28 cellular contexts compared by ENCODE assay signal in the genomic region with DNA sequence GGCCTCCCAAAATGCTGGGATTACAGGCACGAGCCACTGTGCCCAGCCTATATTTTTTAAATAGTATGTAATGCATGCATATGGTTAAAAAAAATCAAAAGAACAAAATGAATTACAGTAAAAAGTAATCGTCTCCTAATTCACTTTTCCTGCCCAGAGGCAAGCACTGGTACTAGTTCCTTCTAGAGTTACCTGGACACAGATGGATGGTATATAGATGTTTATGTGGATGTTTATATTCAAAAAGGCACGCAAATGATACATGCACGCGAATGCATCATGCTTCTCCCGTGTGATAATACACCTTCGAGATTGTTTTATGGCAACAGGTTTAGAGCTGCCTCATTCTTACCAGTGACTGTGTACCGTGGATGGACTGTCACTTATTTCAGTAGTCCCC. TPM values are rescaled to one million over a fixed set of nuclear protein-coding genes. Genes with fewer than 3 reads are reported as not detected.
DNase-seq lines count a peak whose midpoint lies in the region; ATAC-seq, FAIRE-seq and TF ChIP-seq lines count a peak whose summit lies in the region.
"Had no signal": no experiment of that assay in that cellular context is flagged by ENCODE, and none has a peak within 500 bp of the region (broad histone marks: within the 10 kb centered on the region; RNA-seq: fewer than 3 reads in every experiment).

No MANE protein-coding gene starts in this region.

- no peak overlapping the region for H3K4me3 Mint-ChIP-seq in astrocyte (ENCODE audit: unreplicated experiment)

- no peak overlapping the region for H4K91ac ChIP-seq in mesenchymal stem cell (ENCODE audit: low read length)

- no peak overlapping the region for H2BK5ac ChIP-seq in mesenchymal stem cell (ENCODE audit: low read depth, low read length, poor library complexity, severe bottlenecking)

- no peak overlapping the region for H2BK120ac ChIP-seq in mesenchymal stem cell (ENCODE audit: low read depth, low read length)

- no peak for ATAC-seq in GM18907 (IDR thresholded peaks at IDR 0.05; ENCODE audit: unreplicated experiment)
- ATAC-seq: GM12878, HCT116 had no signal

- peaks cover 2% of the 10 kb centered on the region for H3K9me3 Mint-ChIP-seq in astrocyte (ENCODE audit: unreplicated experiment)

- H4K8ac ChIP-seq in mesenchymal stem cell (ENCODE audit: low read length), result no peak overlapping the region

- H3K4me3 ChIP-seq in GM23248, result no peak overlapping the region
- no peak overlapping the region for H3K4me3 ChIP-seq in astrocyte (ENCODE audit: insufficient read depth, low read depth, low read length)
- no peak overlapping the region for H3K4me3 ChIP-seq in mesenchymal stem cell (ENCODE audit: insufficient read depth in 1 of 2, low read depth in 1 of 2, low read length in 2 of 2)
- H3K4me3 ChIP-seq in smooth muscle cell, result no peak overlapping the region
- H3K4me3 ChIP-seq: GM12878 had no signal

- no peaks in the 10 kb centered on the region for H3K9me2 ChIP-seq in GM23248 (ENCODE audit: insufficient read depth)

- H3K36me3 Mint-ChIP-seq in astrocyte (ENCODE audit: low read depth, unreplicated experiment), result peaks cover 10% of the 10 kb centered on the region

- H2BK12ac ChIP-seq in mesenchymal stem cell (ENCODE audit: low read length in 2 of 2), result no peak overlapping the region

- TF ChIP-seq CTCF in astrocyte (IDR thresholded peaks at IDR 0.05; ENCODE audit: insufficient read depth, low read depth, low read length) (no peak), smooth muscle cell (IDR thresholded peaks at IDR 0.05; ENCODE audit: borderline replicate concordance, insufficient read depth, poor library complexity, severe bottlenecking) (no peak)

- H3K27ac ChIP-seq in GM23248 (peak overlapping the region; percentile 92), astrocyte (ENCODE audit: low read depth, low read length) (peak overlapping the region; percentile 98), mesenchymal stem cell (ENCODE audit: low read length, poor library complexity, severe bottlenecking) (no peak overlapping the region), smooth muscle cell (ENCODE audit: low read depth) (peak overlapping the region; percentile 95)

- H3K18ac ChIP-seq in mesenchymal stem cell (ENCODE audit: low read depth in 1 of 2, low read length in 2 of 2), result no peak overlapping the region

- in situ Hi-C loops in GM23248 (cut with MboI), result no loop called here

- no peak overlapping the region for H2AK5ac ChIP-seq in mesenchymal stem cell (ENCODE audit: low read length, severe bottlenecking)

- no peak overlapping the region for H2BK15ac ChIP-seq in mesenchymal stem cell (ENCODE audit: low read depth, poor library complexity, severe bottlenecking)

- no peak overlapping the region for H3K9ac ChIP-seq in GM23248
- H3K9ac ChIP-seq in astrocyte (ENCODE audit: low read length), result peak overlapping the region; percentile 86
- H3K9ac ChIP-seq in mesenchymal stem cell (ENCODE audit: low read length), result peak overlapping the region; percentile 86
- H3K9ac ChIP-seq in smooth muscle cell (ENCODE audit: low read depth), result no peak overlapping the region

- no peak overlapping the region for H3K23ac ChIP-seq in mesenchymal stem cell (ENCODE audit: low read length in 2 of 2)

- no peaks in the 10 kb centered on the region for H3K27me3 Mint-ChIP-seq in astrocyte (ENCODE audit: low read depth, unreplicated experiment)

- no peak overlapping the region for H3K14ac ChIP-seq in mesenchymal stem cell (ENCODE audit: low read length in 2 of 2)

- DNase-seq in GM23248 (no peak), astrocyte (ENCODE audit: low read depth) (no peak), mesenchymal stem cell (no peak), smooth muscle cell (lab: John Stamatoyannopoulos, UW; ENCODE audit: unreplicated experiment) (no peak), HUDEP-2 (lab: John Stamatoyannopoulos, UW; ENCODE audit: unreplicated experiment in 76 of 76) (no peak), HK-2 (ENCODE audit: unreplicated experiment) (no peak)
- DNase-seq: 8988T, EL, GDM1, KBM-7, MV-4-11, NCI-H1105, NCI-H1436 treated with DMSO at 0.1 percent for 48 hours, NCI-H1930, NCI-H2107, NCI-H524, NCI-H774, SHP77 had no signal

- H3K79me1 ChIP-seq in mesenchymal stem cell (replicated peaks; ENCODE audit: low read length, poor library complexity, severe bottlenecking), result no peaks in the 10 kb centered on the region

- peaks cover 67% of the 10 kb centered on the region for H3F3A ChIP-seq in GM23248 (ENCODE audit: insufficient read depth)
- H3F3A ChIP-seq in smooth muscle cell (ENCODE audit: low read depth), result peaks cover 25% of the 10 kb centered on the region

- H3K4me1 ChIP-seq in GM23248 (ENCODE audit: insufficient read depth) (peaks cover 44% of the 10 kb centered on the region), astrocyte (ENCODE audit: insufficient read depth, low read length) (peaks cover 49% of the 10 kb centered on the region), mesenchymal stem cell (ENCODE audit: control insufficient read depth, insufficient read depth, low read depth, low read length) (peaks cover 34% of the 10 kb centered on the region), smooth muscle cell (ENCODE audit: low read depth) (peaks cover 14% of the 10 kb centered on the region)

- no peak overlapping the region for H3K4ac ChIP-seq in mesenchymal stem cell (ENCODE audit: low read depth in 1 of 2, low read length in 2 of 2)

- peaks cover 37% of the 10 kb centered on the region for H3K36me3 ChIP-seq in GM23248 (ENCODE audit: low read depth)
- H3K36me3 ChIP-seq in astrocyte (ENCODE audit: insufficient read depth, low read length), result peaks cover 33% of the 10 kb centered on the region
- H3K36me3 ChIP-seq in mesenchymal stem cell (ENCODE audit: control insufficient read depth in 1 of 2, insufficient read depth in 2 of 2, low read depth in 1 of 2, low read length in 2 of 2), result peaks cover 27 to 72% of the 10 kb centered on the region in 2 experiments
- peaks cover 12% of the 10 kb centered on the region for H3K36me3 ChIP-seq in smooth muscle cell (ENCODE audit: low read depth)

- H3K4me1 Mint-ChIP-seq in astrocyte (ENCODE audit: low read depth, unreplicated experiment), result peaks cover 66% of the 10 kb centered on the region

- peaks cover 92% of the 10 kb centered on the region for H3K79me2 ChIP-seq in GM23248 (ENCODE audit: insufficient read depth)
- H3K79me2 ChIP-seq in astrocyte (ENCODE audit: insufficient read depth, low read length), result peaks cover 81% of the 10 kb centered on the region
- H3K79me2 ChIP-seq in smooth muscle cell (ENCODE audit: low read depth), result peaks cover 65% of the 10 kb centered on the region

- H3K4me2 ChIP-seq in GM23248 (ENCODE audit: unreplicated experiment) (no peak overlapping the region), astrocyte (ENCODE audit: low read length) (no peak overlapping the region), mesenchymal stem cell (ENCODE audit: low read length, poor library complexity, severe bottlenecking) (no peak overlapping the region), smooth muscle cell (no peak overlapping the region)

- no peaks in the 10 kb centered on the region for H4K20me1 ChIP-seq in GM23248 (ENCODE audit: insufficient read depth)
- peaks cover 12% of the 10 kb centered on the region for H4K20me1 ChIP-seq in astrocyte (ENCODE audit: insufficient read depth, low read length)
- peaks cover 84% of the 10 kb centered on the region for H4K20me1 ChIP-seq in smooth muscle cell (ENCODE audit: low read depth)

- H3K27ac Mint-ChIP-seq in astrocyte (ENCODE audit: unreplicated experiment), result no peak overlapping the region

- H3K9me3 ChIP-seq in GM23248 (ENCODE audit: low read depth) (no peaks in the 10 kb centered on the region), astrocyte (ENCODE audit: insufficient read depth, low read depth, low read length) (no peaks in the 10 kb centered on the region), mesenchymal stem cell (ENCODE audit: control insufficient read depth, low read length) (no peaks in the 10 kb centered on the region), smooth muscle cell (replicated peaks; ENCODE audit: low read depth) (no peaks in the 10 kb centered on the region)

- FAIRE-seq in astrocyte (lab: Jason Lieb, UNC), result no peak
- FAIRE-seq: D721Med, GM12878 had no signal

- 84% methylated on average over 8 of the region's 8 CpGs for WGBS in GM23248 (ENCODE audit: low coverage in 1 of 2, low lambda C conversion rate in 2 of 2, missing lambda C conversion rate in 2 of 2), 2 experiments
- WGBS in mesenchymal stem cell, result 97% methylated on average over 7 of the region's 8 CpGs
- 95% methylated on average over 8 of the region's 8 CpGs for whole genome bisulfite sequencing in smooth muscle cell (ENCODE audit: low lambda C conversion rate)

- H3K27me3 ChIP-seq in GM23248 (replicated peaks; ENCODE audit: insufficient read depth) (no peaks in the 10 kb centered on the region), astrocyte (ENCODE audit: insufficient read depth, low read length) (no peaks in the 10 kb centered on the region), mesenchymal stem cell (ENCODE audit: control insufficient read depth in 1 of 2, insufficient read depth in 1 of 2, low read length in 2 of 2) (no peaks in the 10 kb centered on the region), smooth muscle cell (ENCODE audit: low read depth) (no peaks in the 10 kb centered on the region)

- H2AFZ ChIP-seq in GM23248, result no peak overlapping the region
- H2AFZ ChIP-seq in astrocyte (ENCODE audit: low read depth, low read length), result no peak overlapping the region
- no peak overlapping the region for H2AFZ ChIP-seq in mesenchymal stem cell (ENCODE audit: low read depth, low read length)
- no peak overlapping the region for H2AFZ ChIP-seq in smooth muscle cell (ENCODE audit: low read depth)

RNA-seq across cellular contexts. Expression of gene ABL1, which starts 21.4 kb away (rescaled TPM):
- total RNA-seq in GM23248 (2014; rRNA removed; shearing (Covaris generic)), result 66.1 and 68.2 TPM in 2 replicates
- polyA plus RNA-seq in GM23248 (2016; fragmentation: Nextera tagmentation; extraction: Ambion mirVana), result 22.0 and 22.9 TPM in 2 replicates
- 113 and 117 TPM in 2 replicates for total RNA-seq in astrocyte
- polyA plus RNA-seq in mesenchymal stem cell (2013, experiment 1 of 2), result 49.4 TPM
- polyA plus RNA-seq in mesenchymal stem cell (2013, experiment 2 of 2), result 49.9 TPM
- total RNA-seq in smooth muscle cell, result 38.2 TPM in 2 replicates
- polyA plus RNA-seq in smooth muscle cell, result 50.6 and 51.0 TPM in 2 replicates

RNA-seq across cellular contexts. Expression of gene QRFP, which starts 40.1 kb away (rescaled TPM):
- total RNA-seq in GM23248 (2014; rRNA removed; shearing (Covaris generic)), result not detected in 2 replicates
- polyA plus RNA-seq in GM23248 (2016; fragmentation: Nextera tagmentation; extraction: Ambion mirVana), result 0.18 and 0.53 TPM in 2 replicates
- not detected in 2 replicates for total RNA-seq in astrocyte
- polyA plus RNA-seq in mesenchymal stem cell (2013, experiment 1 of 2), result not detected
- not detected for polyA plus RNA-seq in mesenchymal stem cell (2013, experiment 2 of 2)
- total RNA-seq in smooth muscle cell, result not detected in 2 replicates
- 0.15 and 0.24 TPM in 2 replicates for polyA plus RNA-seq in smooth muscle cell
- total RNA-seq: GM12878, H4, HT1080, LHCN-M2, MCF 10A, SK-MEL-5 had no signal
- polyA plus RNA-seq: BJ, GM12878 had no signal

Comparison
In these comparisons a context has a peak if more than half of its experiments do, and no peak if none do; other contexts are left out.
1. H3K9ac ChIP-seq: peak in astrocyte (single experiment) and mesenchymal stem cell (single experiment); none in GM23248 (single experiment) and smooth muscle cell (single experiment).